In the genomic region with DNA sequence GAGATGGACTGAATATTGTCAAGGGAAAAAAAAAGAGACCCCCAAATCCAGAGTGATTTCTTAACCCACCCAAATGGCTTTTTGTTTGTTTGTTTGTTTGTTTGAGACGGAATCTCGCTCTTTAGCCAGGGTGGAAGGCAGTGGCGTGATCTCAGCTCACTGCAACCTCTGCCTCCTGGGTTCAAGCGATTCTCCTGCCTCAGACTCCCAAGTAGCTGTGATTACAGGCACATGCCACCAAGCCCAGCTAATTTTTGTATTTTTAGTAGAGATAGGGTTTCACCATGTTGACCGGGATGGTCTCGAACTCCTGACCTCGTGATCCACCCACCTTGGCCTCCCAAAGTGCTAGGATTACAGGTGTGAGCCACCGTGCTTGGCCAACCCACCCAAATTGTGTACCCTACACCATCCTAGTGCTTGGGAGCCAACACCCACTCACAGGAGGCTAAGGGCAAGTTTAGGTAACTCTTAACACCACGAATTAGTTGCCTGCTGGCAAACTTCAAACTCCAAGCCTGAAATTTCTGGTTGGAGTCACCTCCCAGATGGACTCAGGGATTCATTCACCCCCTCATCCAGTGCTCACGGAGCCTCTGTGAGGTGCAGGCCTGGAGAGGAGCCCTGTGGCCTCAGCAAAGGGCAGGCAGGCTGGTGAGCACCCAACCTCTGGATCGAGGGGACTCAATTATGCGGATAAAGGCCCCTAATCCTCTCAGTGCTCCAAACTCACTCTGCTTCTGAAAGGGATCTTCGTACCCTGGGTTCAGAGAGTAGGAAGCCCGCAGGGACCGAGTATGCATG, we compare ENCODE assay signal across 1 cellular context.
TF ChIP-seq lines count a peak whose summit lies in the region.

No MANE protein-coding gene starts in this region.

TF ChIP-seq in IMR-90, 13 proteins besides CTCF, POLR2A, EP300 and RAD21:
- TF ChIP-seq CHD1 (IDR thresholded peaks at IDR 0.05; ENCODE audit: low read depth, low read length) (no peak), NFE2L2 (IDR thresholded peaks at IDR 0.05; ENCODE audit: low read depth, low read length) (no peak), FOS (IDR thresholded peaks at IDR 0.05; ENCODE audit: low read depth, low read length) (no peak), MAZ (IDR thresholded peaks at IDR 0.05; ENCODE audit: borderline replicate concordance, low read depth, low read length) (no peak), RCOR1 (IDR thresholded peaks at IDR 0.05; ENCODE audit: insufficient replicate concordance, low read length) (no peak), RFX5 (IDR thresholded peaks at IDR 0.05; ENCODE audit: low read depth, low read length) (no peak), MXI1 (IDR thresholded peaks at IDR 0.05; ENCODE audit: borderline replicate concordance, low read depth, low read length) (no peak), MAFK (IDR thresholded peaks at IDR 0.05; ENCODE audit: low read depth, low read length) (no peak), CEBPB (IDR thresholded peaks at IDR 0.05; ENCODE audit: low read depth, low read length) (no peak), SMC3 (IDR thresholded peaks at IDR 0.05; ENCODE audit: low read depth, low read length) (no peak), BHLHE40 (IDR thresholded peaks at IDR 0.05; ENCODE audit: low read depth, low read length) (no peak)
- TF ChIP-seq, protein P1, sequence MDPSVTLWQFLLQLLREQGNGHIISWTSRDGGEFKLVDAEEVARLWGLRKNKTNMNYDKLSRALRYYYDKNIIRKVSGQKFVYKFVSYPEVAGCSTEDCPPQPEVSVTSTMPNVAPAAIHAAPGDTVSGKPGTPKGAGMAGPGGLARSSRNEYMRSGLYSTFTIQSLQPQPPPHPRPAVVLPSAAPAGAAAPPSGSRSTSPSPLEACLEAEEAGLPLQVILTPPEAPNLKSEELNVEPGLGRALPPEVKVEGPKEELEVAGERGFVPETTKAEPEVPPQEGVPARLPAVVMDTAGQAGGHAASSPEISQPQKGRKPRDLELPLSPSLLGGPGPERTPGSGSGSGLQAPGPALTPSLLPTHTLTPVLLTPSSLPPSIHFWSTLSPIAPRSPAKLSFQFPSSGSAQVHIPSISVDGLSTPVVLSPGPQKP (IDR thresholded peaks at IDR 0.05; ENCODE audit: borderline replicate concordance, low read depth, low read length): no peak
- TF ChIP-seq, protein P2, sequence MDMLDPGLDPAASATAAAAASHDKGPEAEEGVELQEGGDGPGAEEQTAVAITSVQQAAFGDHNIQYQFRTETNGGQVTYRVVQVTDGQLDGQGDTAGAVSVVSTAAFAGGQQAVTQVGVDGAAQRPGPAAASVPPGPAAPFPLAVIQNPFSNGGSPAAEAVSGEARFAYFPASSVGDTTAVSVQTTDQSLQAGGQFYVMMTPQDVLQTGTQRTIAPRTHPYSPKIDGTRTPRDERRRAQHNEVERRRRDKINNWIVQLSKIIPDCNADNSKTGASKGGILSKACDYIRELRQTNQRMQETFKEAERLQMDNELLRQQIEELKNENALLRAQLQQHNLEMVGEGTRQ (IDR thresholded peaks at IDR 0.05; ENCODE audit: low read depth, low read length): no peak
TF ChIP-seq in IMR-90: peak in this region for 0.
